ENCODE assay signal across 1 cellular context in genomic region chr5:140239939-140240700, GRCh38.
TF ChIP-seq lines count a peak whose summit lies in the region.

No MANE protein-coding gene starts in this region.

TF ChIP-seq in HepG2, 621 proteins besides CTCF, POLR2A, EP300 and RAD21 (continued from another document):
- TF ChIP-seq ZBTB33 (CRISPR knock-in tag; IDR thresholded peaks at IDR 0.05) (peak; percentile 69), XRCC5 (optimal IDR thresholded peaks at IDR 0.05; ENCODE audit: low read length) (peak; percentile 58), ZNF142 (CRISPR knock-in tag; IDR thresholded peaks at IDR 0.05) (peak; percentile 30; the same call in 1 of the 2 replicates), ZSCAN29 (CRISPR knock-in tag; conservative IDR thresholded peaks at IDR 0.05) (no peak), ZNF552 (CRISPR knock-in tag; IDR thresholded peaks at IDR 0.05; ENCODE audit: borderline replicate concordance) (no peak), ETV5 (CRISPR knock-in tag; IDR thresholded peaks at IDR 0.05; ENCODE audit: borderline replicate concordance) (0 out of 2 replicates have a peak, but pooled peaks have one; percentile 12), ATF2 (CRISPR knock-in tag; IDR thresholded peaks at IDR 0.05) (0 out of 2 replicates have a peak, but pooled peaks have one; percentile 11), TFDP2 (CRISPR knock-in tag; IDR thresholded peaks at IDR 0.05) (no peak), ZNF746 (CRISPR knock-in tag; IDR thresholded peaks at IDR 0.05) (no peak), SRF (IDR thresholded peaks at IDR 0.05; ENCODE audit: low read depth, low read length) (no peak), DMTF1 (CRISPR knock-in tag; IDR thresholded peaks at IDR 0.05) (no peak), ZNF562 (CRISPR knock-in tag; IDR thresholded peaks at IDR 0.05; ENCODE audit: borderline replicate concordance) (no peak), SMC3 (IDR thresholded peaks at IDR 0.05; ENCODE audit: low read length) (peak; percentile 30), HMGXB4 (CRISPR knock-in tag; IDR thresholded peaks at IDR 0.05; ENCODE audit: borderline replicate concordance in 1 of 2, low read depth in 1 of 2) (no peak)
